Comparison of ENCODE assay signal across 15 cellular contexts in the genomic region with DNA sequence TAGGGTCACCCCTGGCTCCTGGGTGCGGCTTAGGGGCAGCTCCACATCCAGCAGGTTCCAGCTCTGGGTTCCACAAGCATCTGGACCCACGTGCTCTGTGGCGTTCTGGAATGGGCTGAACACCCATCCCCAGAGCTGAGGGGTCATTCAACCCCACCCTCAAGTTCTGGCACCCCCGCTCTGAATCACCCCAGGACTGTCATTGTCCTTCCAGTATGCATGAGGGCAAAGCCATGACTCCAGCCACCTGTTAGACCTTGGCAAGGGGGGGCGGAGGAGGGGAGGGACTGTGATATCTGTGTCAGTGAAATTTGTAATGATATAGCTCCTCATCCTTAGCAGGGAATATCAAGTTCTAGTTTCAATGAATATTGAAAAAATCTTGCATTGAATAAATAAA. TPM values are rescaled to one million over a fixed set of nuclear protein-coding genes. Genes with fewer than 3 reads are reported as not detected.
DNase-seq lines count a peak whose midpoint lies in the region; ATAC-seq and TF ChIP-seq lines count a peak whose summit lies in the region.
"Had no signal": no experiment of that assay in that cellular context is flagged by ENCODE, and none has a peak within 500 bp of the region (broad histone marks: within the 10 kb centered on the region; RNA-seq: fewer than 3 reads in every experiment).

No MANE protein-coding gene starts in this region.

- intact Hi-C loops in activated CD8-positive, alpha-beta T cell treated with anti-CD3 and anti-CD28 coated beads for 36 hours (cut with micrococcal nuclease): no loop called here

- no peak overlapping the region for H3K4me3 ChIP-seq in H7 (ENCODE audit: insufficient read depth, low read depth, low read length)
- H3K4me3 ChIP-seq: A549, GM23248 had no signal

- H3K4me3 Mint-ChIP-seq in activated CD8-positive, alpha-beta T cell treated with anti-CD3 and anti-CD28 coated beads for 36 hours: peak overlapping the region; percentile 71
- no peak overlapping the region for H3K4me3 Mint-ChIP-seq in activated CD8-positive, alpha-beta T cell treated with anti-CD3 and anti-CD28 coated beads, Interleukin-2, amount 10 ng/mL, durations not matched to agents 7 days and 5 days
- H3K4me3 Mint-ChIP-seq in type B pancreatic cell: peak overlapping the region; percentile 47

- no peaks in the 10 kb centered on the region for H3K9me3 Mint-ChIP-seq in activated CD8-positive, alpha-beta T cell treated with anti-CD3 and anti-CD28 coated beads for 36 hours
- no peaks in the 10 kb centered on the region for H3K9me3 Mint-ChIP-seq in activated CD8-positive, alpha-beta T cell treated with anti-CD3 and anti-CD28 coated beads, Interleukin-2, amount 10 ng/mL, durations not matched to agents 7 days and 5 days (ENCODE audit: insufficient read depth)
- H3K9me3 Mint-ChIP-seq in type B pancreatic cell: no peaks in the 10 kb centered on the region
- H3K9me3 Mint-ChIP-seq: CD4-positive, alpha-beta T cell; H9 had no signal

- CTCF ChIA-PET in activated CD8-positive, alpha-beta T cell treated with anti-CD3 and anti-CD28 coated beads for 36 hours (lab: Charles Lee): interaction anchor here (1.4 to 5.7 kb wide), 4 partner anchors 9 to 43 kb away, joined by 5 to 81 read pairs (median 30); partner anchors contain the start of genes INSRR and NTRK1
- CTCF ChIA-PET in activated CD8-positive, alpha-beta T cell treated with anti-CD3 and anti-CD28 coated beads, Interleukin-2, amount 10 ng/mL, durations not matched to agents 7 days and 5 days (lab: Charles Lee): interaction anchor here (1.2 to 7.4 kb wide), 3 partner anchors 9 to 120 kb away, joined by 3 to 125 read pairs (median 96); partner anchors contain the start of genes INSRR and NTRK1

- no peak for ATAC-seq in activated CD8-positive, alpha-beta T cell treated with anti-CD3 and anti-CD28 coated beads for 36 hours
- no peak for ATAC-seq in activated CD8-positive, alpha-beta T cell treated with anti-CD3 and anti-CD28 coated beads, Interleukin-2, amount 10 ng/mL, durations not matched to agents 7 days and 5 days
- ATAC-seq: A549 had no signal

- POLR2A ChIA-PET in activated CD8-positive, alpha-beta T cell treated with anti-CD3 and anti-CD28 coated beads for 36 hours (lab: Charles Lee): interaction anchor here (0.6 kb wide), 1 partner anchor 96 kb away, joined by 3 read pairs; no protein-coding TSS in a partner anchor
- POLR2A ChIA-PET in activated CD8-positive, alpha-beta T cell treated with anti-CD3 and anti-CD28 coated beads, Interleukin-2, amount 10 ng/mL, durations not matched to agents 7 days and 5 days (lab: Charles Lee): interaction anchor here (2.6 kb wide), 1 partner anchor 13 kb away, joined by 10 read pairs; the partner anchor contains the start of gene NTRK1

- no peak overlapping the region for H3K27ac Mint-ChIP-seq in activated CD8-positive, alpha-beta T cell treated with anti-CD3 and anti-CD28 coated beads for 36 hours
- H3K27ac Mint-ChIP-seq in activated CD8-positive, alpha-beta T cell treated with anti-CD3 and anti-CD28 coated beads, Interleukin-2, amount 10 ng/mL, durations not matched to agents 7 days and 5 days: no peak overlapping the region
- H3K27ac Mint-ChIP-seq in type B pancreatic cell: no peak overlapping the region
- H3K27ac Mint-ChIP-seq: CD4-positive, alpha-beta T cell; H9 had no signal

- H3K36me3 ChIP-seq in H7 (replicated peaks; ENCODE audit: control insufficient read depth, insufficient read depth, low read length): no peaks in the 10 kb centered on the region

- no peak for DNase-seq in activated CD8-positive, alpha-beta T cell treated with anti-CD3 and anti-CD28 coated beads for 36 hours
- no peak for DNase-seq in activated CD8-positive, alpha-beta T cell treated with anti-CD3 and anti-CD28 coated beads, Interleukin-2, amount 10 ng/mL, durations not matched to agents 7 days and 5 days
- DNase-seq in H7: peak; percentile 24
- DNase-seq in myocyte (ENCODE audit: low read depth): peak; percentile 52
- no peak for DNase-seq in type B pancreatic cell (ENCODE audit: extremely low spot score, unreplicated experiment)
- DNase-seq in activated gamma-delta T cell (lab: John Stamatoyannopoulos, UW): no peak
- no peak for DNase-seq in NCI-H2029 (lab: John Stamatoyannopoulos, UW)
- DNase-seq: AML-193; Caco-2; CD4-positive, alpha-beta T cell; GM23248; H9 had no signal

- TF ChIP-seq CTCF in activated CD8-positive, alpha-beta T cell treated with anti-CD3 and anti-CD28 coated beads for 36 hours (IDR thresholded peaks at IDR 0.05): no peak
- no peak for TF ChIP-seq CTCF in type B pancreatic cell (conservative IDR thresholded peaks at IDR 0.05)

- H3K36me3 Mint-ChIP-seq in activated CD8-positive, alpha-beta T cell treated with anti-CD3 and anti-CD28 coated beads for 36 hours (ENCODE audit: low read depth): no peaks in the 10 kb centered on the region
- peaks cover 2% of the 10 kb centered on the region for H3K36me3 Mint-ChIP-seq in activated CD8-positive, alpha-beta T cell treated with anti-CD3 and anti-CD28 coated beads, Interleukin-2, amount 10 ng/mL, durations not matched to agents 7 days and 5 days (ENCODE audit: low read depth)
- H3K36me3 Mint-ChIP-seq in type B pancreatic cell: peaks cover 5% of the 10 kb centered on the region

- H3K4me1 Mint-ChIP-seq in activated CD8-positive, alpha-beta T cell treated with anti-CD3 and anti-CD28 coated beads for 36 hours (ENCODE audit: low read depth): peaks cover 44% of the 10 kb centered on the region
- H3K4me1 Mint-ChIP-seq in activated CD8-positive, alpha-beta T cell treated with anti-CD3 and anti-CD28 coated beads, Interleukin-2, amount 10 ng/mL, durations not matched to agents 7 days and 5 days (ENCODE audit: low read depth): peaks cover 49% of the 10 kb centered on the region
- peaks cover 15% of the 10 kb centered on the region for H3K4me1 Mint-ChIP-seq in type B pancreatic cell (ENCODE audit: unreplicated experiment)

- H3K27me3 ChIP-seq in H7 (ENCODE audit: control insufficient read depth, insufficient read depth, low read length): peaks cover 95% of the 10 kb centered on the region

- H3K27me3 Mint-ChIP-seq in activated CD8-positive, alpha-beta T cell treated with anti-CD3 and anti-CD28 coated beads for 36 hours: peaks cover 51% of the 10 kb centered on the region
- H3K27me3 Mint-ChIP-seq in activated CD8-positive, alpha-beta T cell treated with anti-CD3 and anti-CD28 coated beads, Interleukin-2, amount 10 ng/mL, durations not matched to agents 7 days and 5 days (ENCODE audit: low read depth): peaks cover 40% of the 10 kb centered on the region
- peaks cover 94% of the 10 kb centered on the region for H3K27me3 Mint-ChIP-seq in type B pancreatic cell

RNA-seq across cellular contexts. Expression of gene INSRR, which starts 12.3 kb away (rescaled TPM):
- total RNA-seq in activated CD8-positive, alpha-beta T cell treated with anti-CD3 and anti-CD28 coated beads for 36 hours: under 1 TPM; 0.47 to 0.54 TPM
- total RNA-seq in activated CD8-positive, alpha-beta T cell treated with anti-CD3 and anti-CD28 coated beads, Interleukin-2, amount 10 ng/mL, durations not matched to agents 7 days and 5 days: under 1 TPM; 0.21 TPM
- not detected in 2 replicates for total RNA-seq in H7 (2014; rRNA removed; shearing (Covaris generic))
- total RNA-seq in myocyte (0.05 TPM in 1 of 2 replicates, not detected in the other), type B pancreatic cell (ENCODE audit: low replicate concordance) (1.7 TPM in 1 of 2 replicates, not detected in the other)
- polyA plus RNA-seq in myocyte (2012): not detected
- total RNA-seq: Caco-2; CD4-positive, alpha-beta T cell; GM23248; H9 had no signal
- polyA plus RNA-seq: A549, BJ had no signal

RNA-seq across cellular contexts. Expression of gene NTRK1, which starts 14.0 kb away (rescaled TPM):
- total RNA-seq in activated CD8-positive, alpha-beta T cell treated with anti-CD3 and anti-CD28 coated beads for 36 hours: 10 to 100 TPM; 23.5 to 25.9 TPM
- 1 to 10 TPM; 9.9 TPM for total RNA-seq in activated CD8-positive, alpha-beta T cell treated with anti-CD3 and anti-CD28 coated beads, Interleukin-2, amount 10 ng/mL, durations not matched to agents 7 days and 5 days
- total RNA-seq in H7 (2014; rRNA removed; shearing (Covaris generic)): 0.07 and 0.22 TPM in 2 replicates
- total RNA-seq in myocyte (0.10 and 2.5 TPM in 2 replicates), type B pancreatic cell (ENCODE audit: low replicate concordance) (0.12 and 6.6 TPM in 2 replicates)
- 0.48 TPM for polyA plus RNA-seq in myocyte (2012)
- total RNA-seq: Caco-2, HT-29 had no signal

RNA-seq across cellular contexts. Expression of gene SH2D2A, which starts 30.0 kb away (rescaled TPM):
- 100 to 1,000 TPM; 297 to 315 TPM for total RNA-seq in activated CD8-positive, alpha-beta T cell treated with anti-CD3 and anti-CD28 coated beads for 36 hours
- 10 to 100 TPM; 84.0 to 86.7 TPM for total RNA-seq in activated CD8-positive, alpha-beta T cell treated with anti-CD3 and anti-CD28 coated beads, Interleukin-2, amount 10 ng/mL, durations not matched to agents 7 days and 5 days
- 4.3 and 8.4 TPM in 2 replicates for total RNA-seq in H7 (2014; rRNA removed; shearing (Covaris generic))
- total RNA-seq in myocyte (not detected in 2 replicates), type B pancreatic cell (ENCODE audit: low replicate concordance) (0.48 and 2.2 TPM in 2 replicates)
- not detected for polyA plus RNA-seq in myocyte (2012)
- total RNA-seq: GM23248 had no signal

RNA-seq across cellular contexts. Expression of gene PEAR1, which starts 46.9 kb away (rescaled TPM):
- total RNA-seq in activated CD8-positive, alpha-beta T cell treated with anti-CD3 and anti-CD28 coated beads for 36 hours: under 1 TPM in 1 of 2 experiments, not detected in 1; 0.07 TPM
- under 1 TPM; 0.21 to 0.40 TPM for total RNA-seq in activated CD8-positive, alpha-beta T cell treated with anti-CD3 and anti-CD28 coated beads, Interleukin-2, amount 10 ng/mL, durations not matched to agents 7 days and 5 days
- total RNA-seq in H7 (2014; rRNA removed; shearing (Covaris generic)): 1.2 and 1.8 TPM in 2 replicates
- 0.05 TPM in 1 of 2 replicates, not detected in the other for total RNA-seq in myocyte
- 0.14 TPM for polyA plus RNA-seq in myocyte (2012)
- 0.14 and 11.7 TPM in 2 replicates for total RNA-seq in type B pancreatic cell (ENCODE audit: low replicate concordance)

Comparison
In these comparisons a context has a peak if more than half of its experiments do, and no peak if none do; other contexts are left out.
1. DNase-seq: peak in H7 (single experiment) and myocyte (single experiment); none in activated CD8-positive, alpha-beta T cell treated with anti-CD3 and anti-CD28 coated beads for 36 hours (single experiment), activated CD8-positive, alpha-beta T cell treated with anti-CD3 and anti-CD28 coated beads, Interleukin-2, amount 10 ng/mL, durations not matched to agents 7 days and 5 days (single experiment), type B pancreatic cell (single experiment), activated gamma-delta T cell (single experiment) and NCI-H2029 (single experiment).